ENCODE assay signal across 8 cellular contexts in genomic region chr2:96760986-96761832, GRCh38. TPM values are rescaled to one million over a fixed set of nuclear protein-coding genes. Genes with fewer than 3 reads are reported as not detected.
DNase-seq lines count a peak whose midpoint lies in the region; ATAC-seq and TF ChIP-seq lines count a peak whose summit lies in the region.

No MANE protein-coding gene starts in this region.

- H3K27me3 ChIP-seq in KMS-11 (ENCODE audit: insufficient read depth, low read depth) (no peaks in the 10 kb centered on the region), adrenal gland (no peaks in the 10 kb centered on the region), iPS-20b (ENCODE audit: insufficient read depth, low read length) (peaks cover 11% of the 10 kb centered on the region; the same call in 1 of the 2 replicates)

- H3K27ac Mint-ChIP-seq in Calu3 (ENCODE audit: unreplicated experiment), result peak overlapping the region; percentile 31
- peak overlapping the region; percentile 75 for H3K27ac Mint-ChIP-seq in stimulated activated effector memory CD8-positive, alpha-beta T cell treated with anti-CD3 and anti-CD28 coated beads, Interleukin-12 subunit alpha, Interleukin-12 subunit beta, amount 100 ng/mL, for 72 hours

- H2AFZ ChIP-seq in KMS-11 (ENCODE audit: low read depth), result peak overlapping the region; percentile 31; the same call in 1 of the 2 replicates

- DNase-seq in Calu3 (peak; percentile 46), adrenal gland (peak in 5 of 7 donors; percentile 43 to 59 (median 45)), islet precursor cell (no peak), middle frontal gyrus (ENCODE audit: extremely low spot score, low spot score) (no peak)
- DNase-seq in stimulated activated effector memory CD8-positive, alpha-beta T cell treated with anti-CD3 and anti-CD28 coated beads, Interleukin-12 subunit alpha, Interleukin-12 subunit beta, amount 100 ng/mL, for 72 hours (ENCODE audit: low spot score in 2 of 2), result peak in 1 of 2 donors; percentile 74

- no TSS peak for BruUV-seq in Calu3 (replicated peaks; lab: Mats Ljungman, UMichigan)

- H4K20me1 ChIP-seq in KMS-11 (ENCODE audit: insufficient read depth), result no peaks in the 10 kb centered on the region

- peak in 1 of 2 donors; percentile 93 for TF ChIP-seq POLR2A in adrenal gland (IDR thresholded peaks at IDR 0.05)

- H3K27me3 Mint-ChIP-seq in Calu3 (ENCODE audit: unreplicated experiment), result no peaks in the 10 kb centered on the region

- H3K4me3 ChIP-seq in KMS-11 (IDR thresholded peaks at IDR 0.05; ENCODE audit: insufficient read depth, low read depth, low read length) (no peak overlapping the region), adrenal gland (peak overlapping the region in 3 of 4 donors; percentile 43 to 76 (median 69)), iPS-20b (ENCODE audit: low read length) (peak overlapping the region; percentile 73)

- peak; percentile 50 for TF ChIP-seq CTCF in Calu3 (IDR thresholded peaks at IDR 0.05; ENCODE audit: unreplicated experiment)
- TF ChIP-seq CTCF in KMS-11 (conservative IDR thresholded peaks at IDR 0.05; ENCODE audit: low read depth, low read length), result peak; percentile 35; the same call in 1 of the 2 replicates
- peak in 5 of 6 experiments; percentile 27 to 77 (median 58) for TF ChIP-seq CTCF in adrenal gland (IDR thresholded peaks at IDR 0.05)

- H3K4me1 ChIP-seq in KMS-11 (ENCODE audit: low read depth, poor library complexity, severe bottlenecking), result peaks cover 31% of the 10 kb centered on the region
- H3K4me1 ChIP-seq in adrenal gland (replicated peaks in 1 of 2), result peaks cover 17 to 42% of the 10 kb centered on the region in 2 donors
- peaks cover 22% of the 10 kb centered on the region; the same call in 1 of the 2 replicates for H3K4me1 ChIP-seq in iPS-20b (ENCODE audit: insufficient read depth, low read length)

- peak overlapping the region; percentile 72 for H3K4me3 Mint-ChIP-seq in Calu3 (ENCODE audit: low read depth, unreplicated experiment)
- H3K4me3 Mint-ChIP-seq in stimulated activated effector memory CD8-positive, alpha-beta T cell treated with anti-CD3 and anti-CD28 coated beads, Interleukin-12 subunit alpha, Interleukin-12 subunit beta, amount 100 ng/mL, for 72 hours, result peak overlapping the region; percentile 77

- CTCF ChIA-PET in Calu3 (lab: Charles Lee), result interaction anchor here (0.8 to 2.4 kb wide), 6 partner anchors 13 to 121 kb away, joined by 3 to 5 read pairs (median 4); no protein-coding TSS in a partner anchor

- H3K79me2 ChIP-seq in KMS-11 (ENCODE audit: insufficient read depth, low read depth), result peaks cover 51% of the 10 kb centered on the region

- H3K4me1 Mint-ChIP-seq in Calu3 (ENCODE audit: low read depth, unreplicated experiment), result peaks cover 38% of the 10 kb centered on the region
- peaks cover 55% of the 10 kb centered on the region for H3K4me1 Mint-ChIP-seq in stimulated activated effector memory CD8-positive, alpha-beta T cell treated with anti-CD3 and anti-CD28 coated beads, Interleukin-12 subunit alpha, Interleukin-12 subunit beta, amount 100 ng/mL, for 72 hours

- H3K9me3 ChIP-seq in adrenal gland (replicated peaks in 1 of 3), result no peaks in the 10 kb centered on the region
- no peaks in the 10 kb centered on the region for H3K9me3 ChIP-seq in iPS-20b (ENCODE audit: insufficient read depth, low read depth, low read length)

- H3K27ac ChIP-seq in KMS-11 (peak overlapping the region; percentile 56), adrenal gland (peak overlapping the region in 3 of 5 donors; percentile 58 to 90 (median 72)), iPS-20b (ENCODE audit: low read length) (no peak overlapping the region)

- H3K4me2 ChIP-seq in KMS-11, result peak overlapping the region; percentile 96

- WGBS in adrenal gland, 4 donors, result 26 to 98% (median 48%) methylated on average over 11 to 58 of the region's 59 CpGs

- peak; percentile 53 for ATAC-seq in GM19463 (IDR thresholded peaks at IDR 0.05; ENCODE audit: unreplicated experiment)
- peak; percentile 81 for ATAC-seq in stimulated activated effector memory CD8-positive, alpha-beta T cell treated with anti-CD3 and anti-CD28 coated beads, Interleukin-12 subunit alpha, Interleukin-12 subunit beta, amount 100 ng/mL, for 72 hours

- H3K36me3 ChIP-seq in KMS-11 (ENCODE audit: insufficient read depth) (no peaks in the 10 kb centered on the region), adrenal gland (replicated peaks in 1 of 2) (no peaks in the 10 kb centered on the region), iPS-20b (ENCODE audit: insufficient read depth, low read depth, low read length) (no peaks in the 10 kb centered on the region)

- H3K9me3 Mint-ChIP-seq in Calu3 (ENCODE audit: low read depth, unreplicated experiment), result no peaks in the 10 kb centered on the region
- no peaks in the 10 kb centered on the region for H3K9me3 Mint-ChIP-seq in stimulated activated effector memory CD8-positive, alpha-beta T cell treated with anti-CD3 and anti-CD28 coated beads, Interleukin-12 subunit alpha, Interleukin-12 subunit beta, amount 100 ng/mL, for 72 hours

- H3K36me3 Mint-ChIP-seq in Calu3 (ENCODE audit: insufficient read depth, unreplicated experiment), result peaks cover 31% of the 10 kb centered on the region
- no peaks in the 10 kb centered on the region for H3K36me3 Mint-ChIP-seq in stimulated activated effector memory CD8-positive, alpha-beta T cell treated with anti-CD3 and anti-CD28 coated beads, Interleukin-12 subunit alpha, Interleukin-12 subunit beta, amount 100 ng/mL, for 72 hours

- intact Hi-C loops in Calu3 (cut with micrococcal nuclease; ENCODE audit: unreplicated experiment), result loop anchor here (5.0 kb wide), 2 partner anchors 56 to 124 kb away; partner anchors contain the start of genes CNNM3 and KANSL3
- intact Hi-C loops in adrenal gland (cut with DNase I), result loop anchor here in 1 of 2 donors (5.0 kb wide), 1 partner anchor 106 kb away; no protein-coding TSS in a partner anchor

- H3K9ac ChIP-seq in KMS-11, result peak overlapping the region; percentile 62; the same call in 1 of the 2 replicates
- peak overlapping the region; percentile 40; the same call in 1 of the 2 replicates for H3K9ac ChIP-seq in iPS-20b (ENCODE audit: low read depth, low read length)

RNA-seq across cellular contexts. Expression of gene CNNM4, which starts 0.5 kb away (rescaled TPM):
- total RNA-seq in Calu3 (2022) (17.6 and 22.3 TPM in 2 replicates), adrenal gland (1 to 10 TPM; 3.2 to 7.7 (median 5.1) TPM)
- 1 to 10 TPM; 2.2 to 4.9 (median 3.2) TPM for polyA plus RNA-seq in adrenal gland

RNA-seq across cellular contexts. Expression of gene LMAN2L, which starts 21.3 kb away (rescaled TPM):
- total RNA-seq in Calu3 (2022) (32.6 and 33.2 TPM in 2 replicates), adrenal gland (10 to 100 TPM; 13.9 to 30.6 (median 15.5) TPM)
- 10 to 100 TPM; 12.3 to 19.1 (median 16.1) TPM for polyA plus RNA-seq in adrenal gland

RNA-seq across cellular contexts. Expression of gene CNNM3, which starts 54.9 kb away (rescaled TPM):
- 22.5 and 25.1 TPM in 2 replicates for total RNA-seq in Calu3 (2022)
- total RNA-seq in adrenal gland, result 10 to 100 TPM; 14.7 to 42.4 (median 23.9) TPM
- 10 to 100 TPM in 2 of 3 donors, 1 to 10 TPM in 1; 6.7 to 11.9 (median 10.5) TPM for polyA plus RNA-seq in adrenal gland

Comparison
In these comparisons a context has a peak if more than half of its experiments do, and no peak if none do; other contexts are left out.
1. DNase-seq: peak in Calu3 (single experiment) and adrenal gland (5 of 7); none in islet precursor cell (single experiment) and middle frontal gyrus (single experiment).
2. Peak in every context shown above with its lines, with median percentiles within 50 percentile points of each other: CTCF ChIP-seq.